8 cellular contexts compared by ENCODE assay signal in the genomic region with DNA sequence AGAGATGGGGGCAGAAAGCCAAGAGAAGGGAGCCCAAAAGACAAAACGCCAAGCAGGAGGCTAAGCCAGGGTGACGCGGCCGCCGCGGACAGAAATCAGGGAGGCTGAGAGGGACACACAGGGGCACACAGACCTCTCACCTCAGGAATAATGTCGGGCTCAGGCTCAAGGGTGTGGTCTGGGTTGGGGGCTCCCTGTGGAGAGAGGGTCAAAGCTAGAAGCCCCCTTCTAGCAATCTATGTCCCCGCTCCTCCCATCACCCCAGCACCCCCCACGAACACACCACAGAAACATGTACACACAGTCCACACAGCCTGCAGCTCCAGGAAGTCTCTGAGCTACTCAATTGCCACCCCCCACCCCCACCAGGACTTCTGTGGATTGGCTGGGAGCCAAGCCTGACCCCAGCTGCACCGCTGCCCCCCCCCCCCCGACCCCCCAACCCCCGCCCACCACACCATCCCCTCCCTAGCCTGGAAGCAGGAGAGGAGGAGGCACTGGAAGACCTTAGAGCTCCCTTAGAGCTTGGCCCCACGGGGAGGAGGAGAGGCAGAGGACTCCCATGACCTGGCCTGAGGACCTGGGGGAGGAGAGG. TPM values are rescaled to one million over a fixed set of nuclear protein-coding genes. Genes with fewer than 3 reads are reported as not detected.
A peak's percentile ranks its signal among the peaks of the same experiment; 100 is the strongest.
DNase-seq lines count a peak whose midpoint lies in the region; ATAC-seq lines count a peak whose summit lies in the region.

No MANE protein-coding gene starts in this region.

- DNase-seq in activated T-cell treated with anti-CD3 and anti-CD28 coated beads, Interleukin-2, amount 50 U/mL, for 24 hours, result peak; percentile 52
- DNase-seq in activated T-cell treated with anti-CD3 and anti-CD28 coated beads for 4 hours, result no peak
- peak; percentile 52 for DNase-seq in activated naive CD8-positive, alpha-beta T cell treated with anti-CD3 and anti-CD28 coated beads, Interleukin-2, amount 10 ng/mL, durations not matched to agents 7 days and 5 days
- DNase-seq in iris pigment epithelial cell (ENCODE audit: low read depth), result peak; percentile 57
- no peak for DNase-seq in activated gamma-delta T cell treated with Interleukin-2 at 50 U/mL for 16 hours
- DNase-seq in foreskin melanocyte, result no peak

- no peaks in the 10 kb centered on the region for H3K9me3 Mint-ChIP-seq in activated T-cell treated with anti-CD3 and anti-CD28 coated beads, Interleukin-2, amount 50 U/mL, for 24 hours
- H3K9me3 Mint-ChIP-seq in activated naive CD8-positive, alpha-beta T cell treated with anti-CD3 and anti-CD28 coated beads, Interleukin-2, amount 10 ng/mL, durations not matched to agents 7 days and 5 days, result no peaks in the 10 kb centered on the region

- H3K27ac Mint-ChIP-seq in activated T-cell treated with anti-CD3 and anti-CD28 coated beads, Interleukin-2, amount 50 U/mL, for 24 hours, result peak overlapping the region; percentile 99
- peak overlapping the region; percentile 98 for H3K27ac Mint-ChIP-seq in activated naive CD8-positive, alpha-beta T cell treated with anti-CD3 and anti-CD28 coated beads, Interleukin-2, amount 10 ng/mL, durations not matched to agents 7 days and 5 days

- ATAC-seq in activated naive CD8-positive, alpha-beta T cell treated with anti-CD3 and anti-CD28 coated beads, Interleukin-2, amount 10 ng/mL, durations not matched to agents 7 days and 5 days (ENCODE audit: low read depth), result no peak
- no peak for ATAC-seq in HG02623 (IDR thresholded peaks at IDR 0.05; ENCODE audit: unreplicated experiment)

- peaks cover 12% of the 10 kb centered on the region for H3K36me3 Mint-ChIP-seq in activated T-cell treated with anti-CD3 and anti-CD28 coated beads, Interleukin-2, amount 50 U/mL, for 24 hours (ENCODE audit: low read depth)
- peaks cover 2% of the 10 kb centered on the region for H3K36me3 Mint-ChIP-seq in activated naive CD8-positive, alpha-beta T cell treated with anti-CD3 and anti-CD28 coated beads, Interleukin-2, amount 10 ng/mL, durations not matched to agents 7 days and 5 days

- POLR2A ChIA-PET in activated naive CD8-positive, alpha-beta T cell treated with anti-CD3 and anti-CD28 coated beads, Interleukin-2, amount 10 ng/mL, durations not matched to agents 7 days and 5 days (lab: Charles Lee), result no interaction called here

- H3K4me1 Mint-ChIP-seq in activated T-cell treated with anti-CD3 and anti-CD28 coated beads, Interleukin-2, amount 50 U/mL, for 24 hours (ENCODE audit: low read depth), result peaks cover 92% of the 10 kb centered on the region
- peaks cover 78% of the 10 kb centered on the region for H3K4me1 Mint-ChIP-seq in activated naive CD8-positive, alpha-beta T cell treated with anti-CD3 and anti-CD28 coated beads, Interleukin-2, amount 10 ng/mL, durations not matched to agents 7 days and 5 days

- no peaks in the 10 kb centered on the region for H3K27me3 Mint-ChIP-seq in activated T-cell treated with anti-CD3 and anti-CD28 coated beads, Interleukin-2, amount 50 U/mL, for 24 hours
- H3K27me3 Mint-ChIP-seq in activated naive CD8-positive, alpha-beta T cell treated with anti-CD3 and anti-CD28 coated beads, Interleukin-2, amount 10 ng/mL, durations not matched to agents 7 days and 5 days, result no peaks in the 10 kb centered on the region

- peak overlapping the region; percentile 88 for H3K4me3 Mint-ChIP-seq in activated T-cell treated with anti-CD3 and anti-CD28 coated beads, Interleukin-2, amount 50 U/mL, for 24 hours
- peak overlapping the region; percentile 84 for H3K4me3 Mint-ChIP-seq in activated naive CD8-positive, alpha-beta T cell treated with anti-CD3 and anti-CD28 coated beads, Interleukin-2, amount 10 ng/mL, durations not matched to agents 7 days and 5 days

- peak overlapping the region; percentile 56 for H3K27ac ChIP-seq in temporal lobe (ENCODE audit: low read depth, low read length)

RNA-seq across cellular contexts. Expression of a gene that starts 6.9 kb away (rescaled TPM):
- 100 to 1,000 TPM; 116 to 128 TPM for total RNA-seq in activated naive CD8-positive, alpha-beta T cell treated with anti-CD3 and anti-CD28 coated beads, Interleukin-2, amount 10 ng/mL, durations not matched to agents 7 days and 5 days
- 19.9 TPM for total RNA-seq in temporal lobe

RNA-seq across cellular contexts. Expression of a gene that starts 35.1 kb away (rescaled TPM):
- 1 to 10 TPM; 1.9 to 2.2 TPM for total RNA-seq in activated naive CD8-positive, alpha-beta T cell treated with anti-CD3 and anti-CD28 coated beads, Interleukin-2, amount 10 ng/mL, durations not matched to agents 7 days and 5 days
- total RNA-seq in temporal lobe, result not detected

RNA-seq across cellular contexts. Expression of a gene that starts 37.3 kb away (rescaled TPM):
- under 1 TPM in 1 of 2 experiments, not detected in 1; 0.44 TPM for total RNA-seq in activated naive CD8-positive, alpha-beta T cell treated with anti-CD3 and anti-CD28 coated beads, Interleukin-2, amount 10 ng/mL, durations not matched to agents 7 days and 5 days
- total RNA-seq in temporal lobe, result not detected

RNA-seq across cellular contexts. Expression of a gene that starts 52.8 kb away (rescaled TPM):
- total RNA-seq in activated naive CD8-positive, alpha-beta T cell treated with anti-CD3 and anti-CD28 coated beads, Interleukin-2, amount 10 ng/mL, durations not matched to agents 7 days and 5 days, result not detected
- total RNA-seq in temporal lobe, result not detected

Comparison
In these comparisons a context has a peak if more than half of its experiments do, and no peak if none do; other contexts are left out.
1. DNase-seq: peak in activated T-cell treated with anti-CD3 and anti-CD28 coated beads, Interleukin-2, amount 50 U/mL, for 24 hours (single experiment), activated naive CD8-positive, alpha-beta T cell treated with anti-CD3 and anti-CD28 coated beads, Interleukin-2, amount 10 ng/mL, durations not matched to agents 7 days and 5 days (single experiment) and iris pigment epithelial cell (single experiment); none in activated T-cell treated with anti-CD3 and anti-CD28 coated beads for 4 hours (single experiment), activated gamma-delta T cell treated with Interleukin-2 at 50 U/mL for 16 hours (single experiment) and foreskin melanocyte (single experiment).